Comparison of ENCODE assay signal across 19 cellular contexts in the genomic region with DNA sequence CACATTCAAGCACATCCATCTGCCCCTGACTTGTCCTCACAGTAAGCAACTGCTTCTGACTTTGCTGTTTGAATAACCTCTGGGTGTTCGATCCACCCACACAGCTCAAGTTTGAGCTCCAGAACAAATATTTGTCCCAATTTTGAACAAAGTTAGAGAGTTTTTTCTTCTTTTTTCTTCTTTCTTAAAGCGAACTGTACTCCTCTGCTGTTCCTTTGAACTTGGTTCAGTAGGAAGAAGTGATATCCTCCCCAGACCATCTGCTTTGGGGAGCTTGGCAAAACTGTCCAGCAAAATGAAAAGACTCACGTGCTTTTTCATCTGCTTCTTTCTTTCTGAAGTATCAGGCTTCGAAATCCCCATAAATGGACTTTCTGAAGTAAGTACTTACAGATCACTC. TPM values are rescaled to one million over a fixed set of nuclear protein-coding genes. Genes with fewer than 3 reads are reported as not detected.
DNase-seq lines count a peak whose midpoint lies in the region; ATAC-seq and TF ChIP-seq lines count a peak whose summit lies in the region.
"Had no signal": no experiment of that assay in that cellular context is flagged by ENCODE, and none has a peak within 500 bp of the region (broad histone marks: within the 10 kb centered on the region; RNA-seq: fewer than 3 reads in every experiment).

ITIH2 (plus strand) TSS at position 177 of the 400 bp plus-strand sequence; CDS start at position 296, 119 bp downstream.

- H3K4me3 Mint-ChIP-seq in Calu3 (ENCODE audit: low read depth, unreplicated experiment) = no peak within 1 kb of the TSS
- H3K4me3 Mint-ChIP-seq in activated T-cell treated with anti-CD3 and anti-CD28 coated beads, Interleukin-2, amount 50 U/mL, for 72 hours = no peak within 1 kb of the TSS
- H3K4me3 Mint-ChIP-seq: CD4-positive, CD25-positive, alpha-beta regulatory T cell; CD8-positive, alpha-beta memory T cell had no signal

- H3K4me1 ChIP-seq in hepatocyte (ENCODE audit: insufficient read depth) (no peaks in the 10 kb centered on the region), liver (ENCODE audit: control insufficient read depth in 4 of 4, insufficient read depth in 4 of 4, low read length in 3 of 4) (peaks cover 9 to 57% (median 42%) of the 10 kb centered on the region in 4 donors), Karpas-422 (ENCODE audit: low read length) (no peaks in the 10 kb centered on the region)
- H3K4me1 ChIP-seq: BE2C, HAP-1 had no signal

- no peaks in the 10 kb centered on the region for H3K9me3 Mint-ChIP-seq in Calu3 (ENCODE audit: low read depth, unreplicated experiment)
- H3K9me3 Mint-ChIP-seq in activated T-cell treated with anti-CD3 and anti-CD28 coated beads, Interleukin-2, amount 50 U/mL, for 72 hours = no peaks in the 10 kb centered on the region
- H3K9me3 Mint-ChIP-seq: CD8-positive, alpha-beta memory T cell had no signal

- no peak within 1 kb of the TSS for H2AFZ ChIP-seq in hepatocyte
- no peak within 1 kb of the TSS for H2AFZ ChIP-seq in Karpas-422 (ENCODE audit: low read length)

- no peak for TF ChIP-seq CTCF in Calu3 (IDR thresholded peaks at IDR 0.05; ENCODE audit: unreplicated experiment)
- no peak for TF ChIP-seq CTCF in hepatocyte (IDR thresholded peaks at IDR 0.05; ENCODE audit: poor library complexity)
- TF ChIP-seq CTCF in liver (IDR thresholded peaks at IDR 0.05; ENCODE audit: low read depth, low read length, missing input control) = no peak

- peaks cover 7% of the 10 kb centered on the region for H3K36me3 Mint-ChIP-seq in Calu3 (ENCODE audit: insufficient read depth, unreplicated experiment)
- H3K36me3 Mint-ChIP-seq in activated T-cell treated with anti-CD3 and anti-CD28 coated beads, Interleukin-2, amount 50 U/mL, for 72 hours (ENCODE audit: insufficient read depth in 2 of 2) = no peaks in the 10 kb centered on the region
- H3K36me3 Mint-ChIP-seq: CD4-positive, CD25-positive, alpha-beta regulatory T cell; CD8-positive, alpha-beta memory T cell had no signal

- intact Hi-C loops in Calu3 (cut with micrococcal nuclease; ENCODE audit: unreplicated experiment) = no loop called here

- WGBS in hepatocyte (ENCODE audit: low lambda C conversion rate, missing lambda C conversion rate) = 57% methylated on average over 4 of the region's 4 CpGs
- 24% methylated on average over 4 of the region's 4 CpGs for WGBS in liver

- H3K79me2 ChIP-seq in hepatocyte = no peaks in the 10 kb centered on the region
- no peaks in the 10 kb centered on the region for H3K79me2 ChIP-seq in Karpas-422 (ENCODE audit: low read length)

- CTCF ChIA-PET in Calu3 (lab: Charles Lee) = interaction anchor here (0.5 to 0.9 kb wide), 2 partner anchors 16 to 361 kb away, joined by 4 read pairs; no protein-coding TSS in a partner anchor

- H3K36me3 ChIP-seq in hepatocyte (replicated peaks; ENCODE audit: insufficient read depth, low read depth) = no peaks in the 10 kb centered on the region
- H3K36me3 ChIP-seq in liver (ENCODE audit: control insufficient read depth in 4 of 4, insufficient read depth in 3 of 4, low read depth in 1 of 4, low read length in 3 of 4) = no peaks in the 10 kb centered on the region
- no peaks in the 10 kb centered on the region for H3K36me3 ChIP-seq in Karpas-422 (ENCODE audit: insufficient read depth, low read length)
- H3K36me3 ChIP-seq: BE2C, HAP-1 had no signal

- no peak for TF ChIP-seq RAD21 in liver (IDR thresholded peaks at IDR 0.05)

- H3K27ac ChIP-seq in hepatocyte (peak within 1 kb of the TSS; percentile 17), liver (ENCODE audit: low read depth in 1 of 2, low read length in 2 of 2) (peak within 1 kb of the TSS; percentile 46), Karpas-422 (ENCODE audit: low read length) (no peak within 1 kb of the TSS)

- no peaks in the 10 kb centered on the region for H3K9me3 ChIP-seq in hepatocyte (ENCODE audit: low read depth)
- no peaks in the 10 kb centered on the region for H3K9me3 ChIP-seq in liver (ENCODE audit: control insufficient read depth in 4 of 4, low read length in 3 of 4)
- H3K9me3 ChIP-seq in Karpas-422 (ENCODE audit: low read length) = no peaks in the 10 kb centered on the region
- H3K9me3 ChIP-seq: BE2C, HAP-1 had no signal

- H3K27ac Mint-ChIP-seq in Calu3 (ENCODE audit: unreplicated experiment) = peak within 1 kb of the TSS; percentile 39
- H3K27ac Mint-ChIP-seq in activated T-cell treated with anti-CD3 and anti-CD28 coated beads, Interleukin-2, amount 50 U/mL, for 72 hours = no peak within 1 kb of the TSS
- H3K27ac Mint-ChIP-seq: CD4-positive, CD25-positive, alpha-beta regulatory T cell; CD8-positive, alpha-beta memory T cell had no signal

- no peak for ATAC-seq in activated T-cell treated with anti-CD3 and anti-CD28 coated beads, Interleukin-2, amount 50 U/mL, for 72 hours (replicated peaks in 1 of 2)
- ATAC-seq: GM12878 had no signal

- H3K27me3 ChIP-seq in hepatocyte (no peaks in the 10 kb centered on the region), liver (ENCODE audit: control insufficient read depth in 4 of 4, insufficient read depth in 4 of 4, low read length in 3 of 4) (no peaks in the 10 kb centered on the region), Karpas-422 (ENCODE audit: low read length) (no peaks in the 10 kb centered on the region)

- no peaks in the 10 kb centered on the region for H4K20me1 ChIP-seq in hepatocyte (ENCODE audit: insufficient read depth, poor library complexity, severe bottlenecking)
- H4K20me1 ChIP-seq in Karpas-422 (ENCODE audit: insufficient read depth, low read depth, low read length) = no peaks in the 10 kb centered on the region

- H3K4me2 ChIP-seq in hepatocyte (peak within 1 kb of the TSS; percentile 38), Karpas-422 (ENCODE audit: low read depth, low read length, poor library complexity, severe bottlenecking) (no peak within 1 kb of the TSS)

- H3K9ac ChIP-seq in liver (ENCODE audit: low read depth in 1 of 2, low read length in 2 of 2) = peak within 1 kb of the TSS; percentile 52 to 59
- H3K9ac ChIP-seq in Karpas-422 (ENCODE audit: low read length) = no peak within 1 kb of the TSS

- no peaks in the 10 kb centered on the region for H3K27me3 Mint-ChIP-seq in Calu3 (ENCODE audit: unreplicated experiment)
- peaks cover 48% of the 10 kb centered on the region for H3K27me3 Mint-ChIP-seq in activated T-cell treated with anti-CD3 and anti-CD28 coated beads, Interleukin-2, amount 50 U/mL, for 72 hours (ENCODE audit: low read depth)

- H3K4me1 Mint-ChIP-seq in Calu3 (ENCODE audit: low read depth, unreplicated experiment) = peaks cover 60% of the 10 kb centered on the region
- peaks cover 5% of the 10 kb centered on the region for H3K4me1 Mint-ChIP-seq in activated T-cell treated with anti-CD3 and anti-CD28 coated beads, Interleukin-2, amount 50 U/mL, for 72 hours (ENCODE audit: low read depth)
- H3K4me1 Mint-ChIP-seq: CD4-positive, CD25-positive, alpha-beta regulatory T cell; CD8-positive, alpha-beta memory T cell had no signal

- H3K9me2 ChIP-seq in hepatocyte (replicated peaks; ENCODE audit: insufficient read depth) (no peaks in the 10 kb centered on the region), Karpas-422 (replicated peaks; ENCODE audit: insufficient read depth, low read length) (no peaks in the 10 kb centered on the region)

- no TSS peak for BruUV-seq in Calu3 (replicated peaks; lab: Mats Ljungman, UMichigan)

- no peak within 1 kb of the TSS for H3K4me3 ChIP-seq in hepatocyte
- peak within 1 kb of the TSS; percentile 71 to 93 (median 82) for H3K4me3 ChIP-seq in liver (ENCODE audit: low read depth in 1 of 3, low read length in 3 of 3)
- no peak within 1 kb of the TSS for H3K4me3 ChIP-seq in Karpas-422 (ENCODE audit: low read length)
- H3K4me3 ChIP-seq: GM12878, HAP-1 had no signal

- DNase-seq in Calu3 (no peak), hepatocyte (ENCODE audit: low spot score) (no peak), T-helper 9 cell (no peak), DMS79 (lab: John Stamatoyannopoulos, UW) (no peak), Karpas-422 (no peak)
- no peak for DNase-seq in activated T-cell treated with anti-CD3 and anti-CD28 coated beads, Interleukin-2, amount 50 U/mL, for 72 hours
- DNase-seq: ACHN; BE2C; C1 segment of cervical spinal cord; CD4-positive, CD25-positive, alpha-beta regulatory T cell; CD8-positive, alpha-beta memory T cell; COR-L47; DMS153; DMS79 treated with DMSO at 0.1 percent for 48 hours had no signal

TF ChIP-seq in liver, 16 proteins besides CTCF, POLR2A, EP300 and RAD21 (continues in another document):
- TF ChIP-seq, protein P1, sequence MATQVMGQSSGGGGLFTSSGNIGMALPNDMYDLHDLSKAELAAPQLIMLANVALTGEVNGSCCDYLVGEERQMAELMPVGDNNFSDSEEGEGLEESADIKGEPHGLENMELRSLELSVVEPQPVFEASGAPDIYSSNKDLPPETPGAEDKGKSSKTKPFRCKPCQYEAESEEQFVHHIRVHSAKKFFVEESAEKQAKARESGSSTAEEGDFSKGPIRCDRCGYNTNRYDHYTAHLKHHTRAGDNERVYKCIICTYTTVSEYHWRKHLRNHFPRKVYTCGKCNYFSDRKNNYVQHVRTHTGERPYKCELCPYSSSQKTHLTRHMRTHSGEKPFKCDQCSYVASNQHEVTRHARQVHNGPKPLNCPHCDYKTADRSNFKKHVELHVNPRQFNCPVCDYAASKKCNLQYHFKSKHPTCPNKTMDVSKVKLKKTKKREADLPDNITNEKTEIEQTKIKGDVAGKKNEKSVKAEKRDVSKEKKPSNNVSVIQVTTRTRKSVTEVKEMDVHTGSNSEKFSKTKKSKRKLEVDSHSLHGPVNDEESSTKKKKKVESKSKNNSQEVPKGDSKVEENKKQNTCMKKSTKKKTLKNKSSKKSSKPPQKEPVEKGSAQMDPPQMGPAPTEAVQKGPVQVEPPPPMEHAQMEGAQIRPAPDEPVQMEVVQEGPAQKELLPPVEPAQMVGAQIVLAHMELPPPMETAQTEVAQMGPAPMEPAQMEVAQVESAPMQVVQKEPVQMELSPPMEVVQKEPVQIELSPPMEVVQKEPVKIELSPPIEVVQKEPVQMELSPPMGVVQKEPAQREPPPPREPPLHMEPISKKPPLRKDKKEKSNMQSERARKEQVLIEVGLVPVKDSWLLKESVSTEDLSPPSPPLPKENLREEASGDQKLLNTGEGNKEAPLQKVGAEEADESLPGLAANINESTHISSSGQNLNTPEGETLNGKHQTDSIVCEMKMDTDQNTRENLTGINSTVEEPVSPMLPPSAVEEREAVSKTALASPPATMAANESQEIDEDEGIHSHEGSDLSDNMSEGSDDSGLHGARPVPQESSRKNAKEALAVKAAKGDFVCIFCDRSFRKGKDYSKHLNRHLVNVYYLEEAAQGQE (IDR thresholded peaks at IDR 0.05) = peak; percentile 58
- TF ChIP-seq RXRA (IDR thresholded peaks at IDR 0.05) = peak; percentile 17 to 52
- TF ChIP-seq TAF1 (conservative IDR thresholded peaks at IDR 0.05) = peak; percentile 94
- peak; percentile 13 for TF ChIP-seq SP1 (IDR thresholded peaks at IDR 0.05)
- TF ChIP-seq EGR1 (IDR thresholded peaks at IDR 0.05; ENCODE audit: low read depth in 2 of 2) = peak in 1 of 2 donors; percentile 44
- TF ChIP-seq HNF4A (conservative IDR thresholded peaks at IDR 0.05) = peak; percentile 36 to 57

RNA-seq across cellular contexts. Expression of gene ITIH2, which starts in this region (rescaled TPM):
- total RNA-seq in Calu3 (2022) (1.1 and 1.7 TPM in 2 replicates), hepatocyte (181 and 194 TPM in 2 replicates), liver (1,000 to 10,000 TPM in 1 of 2 donors, 100 to 1,000 TPM in 1; 598 to 1,345 TPM)
- polyA plus RNA-seq in hepatocyte (61.9 and 70.2 TPM in 2 replicates), liver (100 to 1,000 TPM; 261 to 467 TPM)
- not detected for total RNA-seq in activated T-cell treated with anti-CD3 and anti-CD28 coated beads, Interleukin-2, amount 50 U/mL, for 72 hours
- not detected in 2 replicates for total RNA-seq in Karpas-422 (2014; rRNA removed; shearing (Covaris generic); ENCODE audit: low replicate concordance)
- total RNA-seq: A172; CD4-positive, CD25-positive, alpha-beta regulatory T cell; CD8-positive, alpha-beta memory T cell; H4 had no signal
- polyA plus RNA-seq: CD4-positive, CD25-positive, alpha-beta regulatory T cell; CD8-positive, alpha-beta memory T cell had no signal

Comparison
In these comparisons a context has a peak if more than half of its experiments do, and no peak if none do; other contexts are left out.
1. RNA of gene ITIH2 (total RNA-seq): 598 to 1,345 TPM in liver and 181 to 194 TPM in hepatocyte; 1.1 to 1.7 TPM in Calu3, not detected in activated T-cell treated with anti-CD3 and anti-CD28 coated beads, Interleukin-2, amount 50 U/mL, for 72 hours and not detected in Karpas-422; every median in the first group is over 10 times any median in the second.
2. H3K4me3 ChIP-seq: peak in liver (3 of 3); none in hepatocyte (single experiment) and Karpas-422 (single experiment).